In the genomic region with DNA sequence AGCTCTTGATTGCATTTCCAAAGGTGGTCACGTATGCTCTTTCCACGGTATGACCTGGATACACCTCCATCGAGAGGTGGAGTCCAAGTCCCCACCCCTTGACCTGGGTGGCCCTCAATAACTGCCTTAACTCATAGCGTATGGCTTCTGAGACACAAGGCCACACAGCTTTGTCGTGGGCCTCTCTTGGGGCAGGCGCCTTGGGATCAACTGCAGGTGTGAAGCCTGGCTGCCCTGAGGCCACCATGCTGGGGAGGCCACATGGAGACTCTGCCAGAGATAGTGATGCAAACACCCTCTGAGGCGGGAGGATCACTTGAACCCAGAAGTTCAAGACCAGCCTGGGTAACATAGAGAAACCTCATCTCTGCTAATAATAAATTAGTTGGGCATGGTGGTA, we compare ENCODE assay signal across 22 cellular contexts. TPM values are rescaled to one million over a fixed set of nuclear protein-coding genes. Genes with fewer than 3 reads are reported as not detected.
DNase-seq lines count a peak whose midpoint lies in the region; ATAC-seq and TF ChIP-seq lines count a peak whose summit lies in the region.
"Had no signal": no experiment of that assay in that cellular context is flagged by ENCODE, and none has a peak within 500 bp of the region (broad histone marks: within the 10 kb centered on the region; RNA-seq: fewer than 3 reads in every experiment).

No MANE protein-coding gene starts in this region.

- CTCF ChIA-PET in CD8-positive, alpha-beta memory T cell (lab: Charles Lee) = interaction anchor here (6.8 kb wide), 1 partner anchor 52 kb away, joined by 67 read pairs; no protein-coding TSS in a partner anchor

- H3K4me1 Mint-ChIP-seq in CD8-positive, alpha-beta memory T cell = peaks cover 69 to 88% (median 87%) of the 10 kb centered on the region in 3 donors
- H3K4me1 Mint-ChIP-seq in stimulated activated effector memory CD8-positive, alpha-beta T cell treated with anti-CD3 and anti-CD28 coated beads, Interleukin-12 subunit alpha, Interleukin-12 subunit beta, amount 100 ng/mL, for 72 hours = peaks cover 60% of the 10 kb centered on the region

- H3K36me3 Mint-ChIP-seq in CD8-positive, alpha-beta memory T cell = no peaks in the 10 kb centered on the region
- H3K36me3 Mint-ChIP-seq in stimulated activated effector memory CD8-positive, alpha-beta T cell treated with anti-CD3 and anti-CD28 coated beads, Interleukin-12 subunit alpha, Interleukin-12 subunit beta, amount 100 ng/mL, for 72 hours = no peaks in the 10 kb centered on the region
- H3K36me3 Mint-ChIP-seq: CD14-positive monocyte; CD8-positive, alpha-beta T cell had no signal

- no peak for ATAC-seq in stimulated activated effector memory CD8-positive, alpha-beta T cell treated with anti-CD3 and anti-CD28 coated beads, Interleukin-12 subunit alpha, Interleukin-12 subunit beta, amount 100 ng/mL, for 72 hours
- ATAC-seq: CD8-positive, alpha-beta T cell; GM23338; HCT116 had no signal

- intact Hi-C loops in dorsolateral prefrontal cortex (cut with DNase I) = no loop called here

- H3K4me3 ChIP-seq in CD8-positive, alpha-beta memory T cell (ENCODE audit: low read length) = no peak overlapping the region
- no peak overlapping the region for H3K4me3 ChIP-seq in coronary artery
- no peak overlapping the region for H3K4me3 ChIP-seq in dorsolateral prefrontal cortex
- H3K4me3 ChIP-seq: BLaER1 treated with 17β-estradiol and CSF1 and Interleukin-3, amounts not matched to agents 10 nM and 100 nM; GM23338 had no signal

- H3K27me3 Mint-ChIP-seq in CD8-positive, alpha-beta memory T cell = no peaks in the 10 kb centered on the region

- no peak overlapping the region for H3K27ac ChIP-seq in CD8-positive, alpha-beta memory T cell (ENCODE audit: low read depth, low read length)
- H3K27ac ChIP-seq in coronary artery (no peak overlapping the region), dorsolateral prefrontal cortex (no peak overlapping the region)
- H3K27ac ChIP-seq: 22Rv1; BLaER1 treated with 17β-estradiol and CSF1 and Interleukin-3, amounts not matched to agents 10 nM and 100 nM had no signal

- peak overlapping the region in 6 of 8 donors; percentile 52 to 88 (median 78) for H3K27ac Mint-ChIP-seq in CD8-positive, alpha-beta memory T cell
- peak overlapping the region; percentile 92 for H3K27ac Mint-ChIP-seq in stimulated activated effector memory CD8-positive, alpha-beta T cell treated with anti-CD3 and anti-CD28 coated beads, Interleukin-12 subunit alpha, Interleukin-12 subunit beta, amount 100 ng/mL, for 72 hours
- H3K27ac Mint-ChIP-seq: CD8-positive, alpha-beta T cell; GM23338; H9 had no signal

- no peaks in the 10 kb centered on the region for H3K9me3 ChIP-seq in CD8-positive, alpha-beta memory T cell (ENCODE audit: low read length)
- H3K9me3 ChIP-seq: BE2C had no signal

- peak overlapping the region in 1 of 7 donors; percentile 32 for H3K4me3 Mint-ChIP-seq in CD8-positive, alpha-beta memory T cell
- no peak overlapping the region for H3K4me3 Mint-ChIP-seq in stimulated activated effector memory CD8-positive, alpha-beta T cell treated with anti-CD3 and anti-CD28 coated beads, Interleukin-12 subunit alpha, Interleukin-12 subunit beta, amount 100 ng/mL, for 72 hours
- H3K4me3 Mint-ChIP-seq: CD14-positive monocyte; CD8-positive, alpha-beta T cell; GM23338; H9 had no signal

- H3K9me3 Mint-ChIP-seq in CD8-positive, alpha-beta memory T cell = no peaks in the 10 kb centered on the region
- H3K9me3 Mint-ChIP-seq in stimulated activated effector memory CD8-positive, alpha-beta T cell treated with anti-CD3 and anti-CD28 coated beads, Interleukin-12 subunit alpha, Interleukin-12 subunit beta, amount 100 ng/mL, for 72 hours = no peaks in the 10 kb centered on the region
- H3K9me3 Mint-ChIP-seq: GM23338, H9 had no signal

- peak; percentile 8 for DNase-seq in activated CD4-positive, CD25-positive, alpha-beta regulatory T cell treated with anti-CD3 and anti-CD28 coated beads, Interleukin-2, amount 50 U/mL, for 72 hours
- DNase-seq in activated CD4-positive, CD25-positive, alpha-beta regulatory T cell (lab: John Stamatoyannopoulos, UW) = no peak
- peak in 1 of 5 donors; percentile 27 for DNase-seq in CD8-positive, alpha-beta memory T cell
- DNase-seq in coronary artery (ENCODE audit: low spot score) (peak; percentile 31), dorsolateral prefrontal cortex (no peak), DMS 273 (lab: John Stamatoyannopoulos, UW; ENCODE audit: unreplicated experiment) (no peak), mucosa of gallbladder (ENCODE audit: low spot score) (no peak)
- no peak for DNase-seq in stimulated activated effector memory CD8-positive, alpha-beta T cell treated with anti-CD3 and anti-CD28 coated beads, Interleukin-12 subunit alpha, Interleukin-12 subunit beta, amount 100 ng/mL, for 72 hours (ENCODE audit: low spot score in 2 of 2)
- DNase-seq: AML-193; BE2C; CD8-positive, alpha-beta T cell; DMS53; DMS79 treated with DMSO at 0.1 percent for 48 hours; GF-D8; H9 had no signal

- no peaks in the 10 kb centered on the region for H3K36me3 ChIP-seq in CD8-positive, alpha-beta memory T cell (ENCODE audit: insufficient read depth, low read length)
- H3K36me3 ChIP-seq: BE2C; BLaER1 treated with 17β-estradiol and CSF1 and Interleukin-3, amounts not matched to agents 10 nM and 100 nM had no signal

- TF ChIP-seq CTCF in coronary artery (IDR thresholded peaks at IDR 0.05) (no peak), dorsolateral prefrontal cortex (IDR thresholded peaks at IDR 0.05 in 54 of 56, conservative IDR thresholded peaks at IDR 0.05 in 2 of 56; ENCODE audit: low read depth in 1 of 56, partially characterized antibody in 56 of 56) (no peak)

- H3K4me1 ChIP-seq in CD8-positive, alpha-beta memory T cell (ENCODE audit: insufficient read depth, low read length) = peaks cover 58% of the 10 kb centered on the region
- H3K4me1 ChIP-seq: BE2C had no signal

- H3K27me3 ChIP-seq in CD8-positive, alpha-beta memory T cell (ENCODE audit: insufficient read depth, low read length, poor library complexity, severe bottlenecking) = no peaks in the 10 kb centered on the region
- H3K27me3 ChIP-seq in dorsolateral prefrontal cortex = no peaks in the 10 kb centered on the region
- H3K27me3 ChIP-seq: BLaER1 treated with 17β-estradiol and CSF1 and Interleukin-3, amounts not matched to agents 10 nM and 100 nM had no signal

- POLR2A ChIA-PET in CD8-positive, alpha-beta memory T cell (lab: Charles Lee) = no interaction called here

RNA-seq across cellular contexts. Expression of a gene that starts 30.7 kb away (rescaled TPM):
- 1 to 10 TPM; 1.8 to 2.1 TPM for total RNA-seq in CD8-positive, alpha-beta memory T cell
- polyA plus RNA-seq in CD8-positive, alpha-beta memory T cell = 8.5 TPM
- total RNA-seq in dorsolateral prefrontal cortex (10 to 100 TPM; 16.3 to 54.4 (median 39.2) TPM), mucosa of gallbladder (4.4 TPM)
- total RNA-seq: Daoy, H4 had no signal

Comparison
In these comparisons a context has a peak if more than half of its experiments do, and no peak if none do; other contexts are left out.
1. DNase-seq: peak in activated CD4-positive, CD25-positive, alpha-beta regulatory T cell treated with anti-CD3 and anti-CD28 coated beads, Interleukin-2, amount 50 U/mL, for 72 hours (single experiment) and coronary artery (single experiment); none in activated CD4-positive, CD25-positive, alpha-beta regulatory T cell (0 of 4), stimulated activated effector memory CD8-positive, alpha-beta T cell treated with anti-CD3 and anti-CD28 coated beads, Interleukin-12 subunit alpha, Interleukin-12 subunit beta, amount 100 ng/mL, for 72 hours (0 of 2), dorsolateral prefrontal cortex (0 of 10), DMS 273 (single experiment) and mucosa of gallbladder (single experiment).